ENCODE assay signal across 9 cellular contexts in genomic region chr1:111199881-111200801, GRCh38. TPM values are rescaled to one million over a fixed set of nuclear protein-coding genes. Genes with fewer than 3 reads are reported as not detected.
A peak's percentile ranks its signal among the peaks of the same experiment; 100 is the strongest.
DNase-seq lines count a peak whose midpoint lies in the region; ATAC-seq, FAIRE-seq and TF ChIP-seq lines count a peak whose summit lies in the region.
"Had no signal": no experiment of that assay in that cellular context is flagged by ENCODE, and none has a peak within 500 bp of the region (broad histone marks: within the 10 kb centered on the region; RNA-seq: fewer than 3 reads in every experiment).

DENND2D (minus strand) TSS chr1:111200646; CDS start chr1:111200459, 187 bp downstream.

- H3K9me3 Mint-ChIP-seq in CD14-positive monocyte = peaks cover 0 to 2% (median 0%) of the 10 kb centered on the region in 7 donors

- H3K4me1 ChIP-seq in K562 (replicated peaks in 1 of 2; ENCODE audit: control insufficient read depth in 2 of 2, insufficient read depth in 2 of 2, low read length in 2 of 2) (peaks cover 27% of the 10 kb centered on the region in 2 experiments), muscle layer of duodenum (ENCODE audit: control insufficient read depth in 1 of 2, insufficient read depth in 2 of 2, low read length in 2 of 2) (peaks cover 9 to 23% of the 10 kb centered on the region in 2 donors)

- DNase-seq in CD14-positive monocyte (ENCODE audit: low spot score) (peak; percentile 93), K562 (ENCODE audit: extremely low read depth in 1 of 4, low spot score in 3 of 4) (no peak), AG20443 (ENCODE audit: low spot score) (no peak)

- no peak within 1 kb of the TSS for H3K4me3 ChIP-seq in SU-DHL-6 (ENCODE audit: insufficient read depth, low read length, poor library complexity, severe bottlenecking)
- H3K4me3 ChIP-seq in K562 = no peak within 1 kb of the TSS
- H3K4me3 ChIP-seq in muscle layer of duodenum (ENCODE audit: low read depth in 1 of 2, low read length in 2 of 2) = peak within 1 kb of the TSS; percentile 15 to 32

- in situ Hi-C loops in K562 (cut with MboI) = no loop called here

- H3K9me2 ChIP-seq in SU-DHL-6 (replicated peaks; ENCODE audit: insufficient read depth, low read length) = no peaks in the 10 kb centered on the region

- H3K27ac Mint-ChIP-seq in CD14-positive monocyte = peak within 1 kb of the TSS; percentile 93 to 98 (median 97)

- peaks cover 14% of the 10 kb centered on the region for H3F3A ChIP-seq in SU-DHL-6 (ENCODE audit: insufficient read depth)

- H3K27me3 ChIP-seq in SU-DHL-6 (ENCODE audit: low read length) (no peaks in the 10 kb centered on the region), K562 (ENCODE audit: control insufficient read depth in 2 of 2, insufficient read depth in 2 of 2, low read length in 2 of 2) (peaks cover 0 to 2% of the 10 kb centered on the region in 2 experiments; a peak in 3 of 5 replicates), muscle layer of duodenum (ENCODE audit: low read depth, low read length) (no peaks in the 10 kb centered on the region)

- POLR2A ChIA-PET in K562 (lab: Yijun Ruan, JAX) = interaction anchor here (0.6 kb wide), 2 partner anchors 30 to 555 kb away, joined by 3 to 4 read pairs; no protein-coding TSS in a partner anchor

- H3K36me3 ChIP-seq in SU-DHL-6 (ENCODE audit: low read length) (no peaks in the 10 kb centered on the region), K562 (ENCODE audit: control insufficient read depth, insufficient read depth, low read length) (no peaks in the 10 kb centered on the region), muscle layer of duodenum (ENCODE audit: control insufficient read depth in 1 of 2, insufficient read depth in 2 of 2, low read length in 2 of 2) (peaks cover 0 to 4% of the 10 kb centered on the region in 2 donors)

- 63% methylated on average over 17 of the region's 17 CpGs for WGBS in K562 (ENCODE audit: insufficient coverage, low coverage, missing lambda C conversion rate)

- H3K9me3 ChIP-seq in SU-DHL-6 (ENCODE audit: insufficient read depth, low read length) (no peaks in the 10 kb centered on the region), K562 (replicated peaks; ENCODE audit: control insufficient read depth, insufficient read depth, low read depth, low read length) (no peaks in the 10 kb centered on the region), muscle layer of duodenum (ENCODE audit: control insufficient read depth in 1 of 2, low read length in 2 of 2) (no peaks in the 10 kb centered on the region)

- H3K4me3 Mint-ChIP-seq in CD14-positive monocyte = peak within 1 kb of the TSS; percentile 66 to 78

- no TSS peak for BruUV-seq in K562 (replicated peaks; lab: Mats Ljungman, UMichigan)

- H2AFZ ChIP-seq in SU-DHL-6 (ENCODE audit: low read depth, low read length, severe bottlenecking) (no peak within 1 kb of the TSS), K562 (ENCODE audit: low read depth, low read length) (peak within 1 kb of the TSS; percentile 78)

- TF ChIP-seq CTCF in CD14-positive monocyte (IDR thresholded peaks at IDR 0.05) = peak; percentile 6
- TF ChIP-seq CTCF in SU-DHL-6 (IDR thresholded peaks at IDR 0.05; ENCODE audit: insufficient read depth, low read length, poor library complexity, severe bottlenecking) = no peak
- no peak for TF ChIP-seq CTCF in K562 (IDR thresholded peaks at IDR 0.05 in 2 of 3, conservative IDR thresholded peaks at IDR 0.05 in 1 of 3; ENCODE audit: insufficient read depth in 2 of 3, low read depth in 1 of 3, low read length in 3 of 3)
- no peak for TF ChIP-seq CTCF in subcutaneous adipose tissue (IDR thresholded peaks at IDR 0.05; ENCODE audit: low read depth)

- no peak for TF ChIP-seq POLR2A in K562 (conservative IDR thresholded peaks at IDR 0.05)

- peaks cover 36 to 38% of the 10 kb centered on the region in 2 donors for H3K36me3 Mint-ChIP-seq in CD14-positive monocyte

- H3K4me1 Mint-ChIP-seq in CD14-positive monocyte = peaks cover 88% of the 10 kb centered on the region

- TF ChIP-seq RAD21 in K562 (CRISPR knock-in tag; conservative IDR thresholded peaks at IDR 0.05 in 1 of 2, IDR thresholded peaks at IDR 0.05 in 1 of 2) = no peak

- no peak for TF ChIP-seq EP300 in K562 (IDR thresholded peaks at IDR 0.05; ENCODE audit: low read length)

- no peak within 1 kb of the TSS for H3K4me2 ChIP-seq in SU-DHL-6 (ENCODE audit: low read depth, low read length, poor library complexity, severe bottlenecking)
- no peak within 1 kb of the TSS for H3K4me2 ChIP-seq in K562 (ENCODE audit: insufficient read depth, low read length)

- H3K27me3 Mint-ChIP-seq in CD14-positive monocyte (ENCODE audit: low read depth in 3 of 3) = no peaks in the 10 kb centered on the region

- CTCF ChIA-PET in K562 (lab: Yijun Ruan, JAX; ENCODE audit: low intra/inter-chr PET ratio) = no interaction called here

- H3K9ac ChIP-seq in SU-DHL-6 (ENCODE audit: low read length) = no peak within 1 kb of the TSS; the same call in 1 of the 2 replicates
- peak within 1 kb of the TSS in 1 of 2 experiments; percentile 66; a peak in 1 of 4 replicates for H3K9ac ChIP-seq in K562 (ENCODE audit: insufficient read depth in 1 of 2, low read depth in 2 of 2, low read length in 2 of 2)

- FAIRE-seq in K562 (lab: Jason Lieb, UNC) = no peak

- H4K20me1 ChIP-seq in SU-DHL-6 (ENCODE audit: low read depth, low read length) = no peaks in the 10 kb centered on the region
- H4K20me1 ChIP-seq in K562 (replicated peaks; ENCODE audit: control insufficient read depth, insufficient read depth, low read length) = no peaks in the 10 kb centered on the region

- H3K9me1 ChIP-seq in K562 (ENCODE audit: control insufficient read depth, insufficient read depth, low read length) = no peaks in the 10 kb centered on the region

- H3K79me2 ChIP-seq in SU-DHL-6 (ENCODE audit: insufficient read depth, low read length) = peaks cover 23% of the 10 kb centered on the region
- H3K79me2 ChIP-seq in K562 (ENCODE audit: control insufficient read depth, insufficient read depth, low read length) = no peaks in the 10 kb centered on the region

- intact Hi-C loops in CD14-positive monocyte (cut with micrococcal nuclease) = loop anchor here (5.0 to 10.0 kb wide), 4 partner anchors 323 to 555 kb away; partner anchors contain the start of genes INKA2 (in 1 of the 2) and RAP1A (in 1 of the 2)
- intact Hi-C loops in K562 (cut with micrococcal nuclease) = no loop called here

- peak within 1 kb of the TSS; percentile 91 for H3K27ac ChIP-seq in SU-DHL-6 (ENCODE audit: low read depth, low read length)
- H3K27ac ChIP-seq in K562 (ENCODE audit: extremely low read depth, low read depth, low read length) = no peak within 1 kb of the TSS
- peak within 1 kb of the TSS; percentile 72 for H3K27ac ChIP-seq in muscle layer of duodenum (ENCODE audit: low read length)

- ATAC-seq in K562 = no peak
- ATAC-seq in HG03432 (IDR thresholded peaks at IDR 0.05; ENCODE audit: unreplicated experiment) = no peak
- ATAC-seq in HG02970 (IDR thresholded peaks at IDR 0.05; ENCODE audit: low FRiP score, unreplicated experiment) = no peak

TF ChIP-seq in K562, 482 proteins besides CTCF, POLR2A, EP300 and RAD21 (continues in another document):
- TF ChIP-seq ID3 (CRISPR knock-in tag; IDR thresholded peaks at IDR 0.05) (no peak), ID3 (tag; IDR thresholded peaks at IDR 0.05) (peak; percentile 38; the same call in 1 of the 2 replicates), PRPF4 (IDR thresholded peaks at IDR 0.05; ENCODE audit: insufficient read depth, low read depth, low read length, poor library complexity, severe bottlenecking) (no peak), ELF1 (tag; IDR thresholded peaks at IDR 0.05) (peak; percentile 40), PRMT5 (CRISPR knock-in tag; IDR thresholded peaks at IDR 0.05) (no peak), KLF6 (CRISPR knock-in tag; IDR thresholded peaks at IDR 0.05; ENCODE audit: borderline replicate concordance) (no peak)

RNA-seq across cellular contexts. Expression of gene DENND2D, which starts in this region (rescaled TPM):
- polyA plus RNA-seq in CD14-positive monocyte (10 to 100 TPM; 22.4 to 24.0 TPM), K562 (2011; rRNA removed) (not detected in 2 replicates), K562 (2014; fragmentation: Illumina TruSeq; extraction: Trizol) (0.13 TPM in 1 of 2 replicates, not detected in the other), K562 (2014; fragmentation: Nextera tagmentation; extraction: Ambion mirVana) (under 1 TPM in 1 of 2 experiments, not detected in 1; 0.08 TPM), K562 (2014; rRNA removed) (not detected in 2 replicates)
- not detected in 2 replicates for total RNA-seq in K562 (2011; cell fraction: chromatin; rRNA removed; ENCODE audit: low replicate concordance)
- not detected in 2 replicates for total RNA-seq in K562 (2011; cell fraction: nucleolus; rRNA removed)
- not detected in 2 replicates for total RNA-seq in K562 (2011; cell fraction: nucleoplasm; rRNA removed)
- total RNA-seq in K562 (2014; rRNA removed) (not detected in 2 replicates), K562 (2014; rRNA removed; fragmentation: Illumina TruSeq; extraction: Trizol) (not detected in 2 replicates), K562 (2015; rRNA removed; fragmentation: Illumina TruSeq; extraction: Trizol) (0.15 TPM in 1 of 2 replicates, not detected in the other), K562 (2021) (0.36 and 0.44 TPM in 2 replicates), subcutaneous adipose tissue (10 to 100 TPM; 30.2 to 61.2 (median 39.2) TPM)
- polyA plus RNA-seq in K562 (2011; cell fraction: cytosol; rRNA removed) = 0.10 TPM in 1 of 2 replicates, not detected in the other
- not detected in 2 replicates for polyA plus RNA-seq in K562 (2011; cell fraction: nucleus; rRNA removed)
- 0.17 and 0.33 TPM in 2 replicates for polyA plus RNA-seq in K562 (2012)
- 0.11 TPM in 1 of 2 replicates, not detected in the other for polyA minus RNA-seq in K562 (2011; rRNA and poly(A)+ RNA removed)
- not detected in 2 replicates for polyA minus RNA-seq in K562 (2011; cell fraction: cytosol; rRNA and poly(A)+ RNA removed)
- 0.13 TPM in 1 of 2 replicates, not detected in the other for polyA minus RNA-seq in K562 (2011; cell fraction: nucleus; rRNA and poly(A)+ RNA removed)
- polyA plus RNA-seq: neural cell had no signal

Comparison
In these comparisons a context has a peak if more than half of its experiments do, and no peak if none do; other contexts are left out.
1. RNA of gene DENND2D (total RNA-seq): 30.2 to 61.2 TPM in subcutaneous adipose tissue; 0.15 to 0.44 TPM in K562; every median in the first group is over 10 times any median in the second.
2. RNA of gene DENND2D (polyA plus RNA-seq): 22.4 to 24.0 TPM in CD14-positive monocyte; 0.08 to 0.33 TPM in K562; every median in the first group is over 10 times any median in the second.
3. H3K4me3 ChIP-seq: peak in muscle layer of duodenum (2 of 2); none in SU-DHL-6 (single experiment) and K562 (single experiment).